12 cellular contexts compared by ENCODE assay signal in genomic region chr18:52484977-52485376, GRCh38.
"Had no signal": no experiment of that assay in that cellular context is flagged by ENCODE, and none has a peak within 500 bp of the region (broad histone marks: within the 10 kb centered on the region; RNA-seq: fewer than 3 reads in every experiment).

No MANE protein-coding gene starts in this region.

- ATAC-seq: activated naive CD4-positive, alpha-beta T cell treated with anti-CD3 and anti-CD28 coated beads, Interleukin-2, amount 50 U/mL, for 72 hours; stimulated activated naive CD8-positive, alpha-beta T cell treated with anti-CD3 and anti-CD28 coated beads, Interleukin-15, amount 100 ng/mL, for 72 hours had no signal

- H3K4me3 ChIP-seq: thoracic aorta had no signal

- H3K36me3 ChIP-seq: brain microvascular endothelial cell, thoracic aorta had no signal

- DNase-seq: activated CD4-positive, alpha-beta T cell treated with anti-CD3 and anti-CD28 coated beads, Interleukin-2, amount 50 U/mL, for 1 hour; activated CD4-positive, CD25-positive, alpha-beta regulatory T cell; activated effector memory CD4-positive, alpha-beta T cell treated with Interleukin-2 at 50 U/mL for 16 hours; amygdala; brain microvascular endothelial cell; dermis blood vessel endothelial cell; erythroblast; hippocampal formation; stimulated activated CD4-positive, alpha-beta T cell treated with anti-CD3 and anti-CD28 coated beads, Interleukin-4, amount 100 ng/mL, for 4 hours; stimulated activated naive CD8-positive, alpha-beta T cell treated with anti-CD3 and anti-CD28 coated beads, Interleukin-15, amount 100 ng/mL, for 72 hours had no signal

- H3K27me3 ChIP-seq: brain microvascular endothelial cell had no signal

- H3K9me3 ChIP-seq: thoracic aorta had no signal

- H3K27ac ChIP-seq: brain microvascular endothelial cell, thoracic aorta had no signal
